Comparison of ENCODE assay signal across 1 cellular context in the genomic region with DNA sequence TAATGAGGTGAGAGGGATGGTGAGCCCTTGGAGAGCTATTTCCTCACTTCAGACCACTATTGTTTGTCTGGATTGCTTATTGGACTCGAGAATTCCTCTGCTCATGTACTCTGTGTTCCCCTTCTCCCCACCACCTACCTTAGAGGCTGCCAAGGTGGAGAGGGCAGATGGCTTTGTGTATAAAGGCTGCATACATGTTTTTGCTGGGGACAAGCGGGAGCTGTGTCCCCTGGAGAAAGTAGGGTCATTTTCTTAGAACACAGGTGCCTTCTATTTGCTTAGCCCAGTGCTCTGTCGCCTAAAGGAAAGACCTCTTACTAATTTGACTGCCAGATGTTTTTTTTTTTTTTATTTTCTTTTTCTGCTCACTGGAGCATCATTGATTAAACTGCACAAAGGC.
TF ChIP-seq lines count a peak whose summit lies in the region.

No MANE protein-coding gene starts in this region.

TF ChIP-seq in H1, 55 proteins besides CTCF, POLR2A, EP300 and RAD21:
- TF ChIP-seq SP2 (IDR thresholded peaks at IDR 0.05; ENCODE audit: low read length) (no peak), SP4 (IDR thresholded peaks at IDR 0.05; ENCODE audit: low read length) (no peak), NANOG (IDR thresholded peaks at IDR 0.05; ENCODE audit: insufficient read depth, low read depth, low read length, poor library complexity, severe bottlenecking) (no peak), SIX5 (IDR thresholded peaks at IDR 0.05; ENCODE audit: low read depth, low read length) (no peak), SRF (IDR thresholded peaks at IDR 0.05; ENCODE audit: low read depth, low read length) (no peak), TAF7 (optimal IDR thresholded peaks at IDR 0.05; ENCODE audit: borderline replicate concordance, low read depth, low read length) (no peak), SIRT6 (IDR thresholded peaks at IDR 0.05; ENCODE audit: low read length) (no peak), TAF1 (IDR thresholded peaks at IDR 0.05; ENCODE audit: low read depth, low read length) (no peak), RXRA (IDR thresholded peaks at IDR 0.05; ENCODE audit: insufficient read depth, low read depth, low read length) (no peak), CHD1 (IDR thresholded peaks at IDR 0.05; ENCODE audit: low read depth, low read length) (no peak), CEBPB (IDR thresholded peaks at IDR 0.05; ENCODE audit: low read depth, low read length) (no peak), EZH2 (IDR thresholded peaks at IDR 0.05; ENCODE audit: low read depth, low read length, severe bottlenecking) (no peak), CREB1 (IDR thresholded peaks at IDR 0.05) (no peak), RNF2 (IDR thresholded peaks at IDR 0.05; ENCODE audit: borderline replicate concordance, low read depth, low read length, missing control alignments, poor library complexity, severe bottlenecking) (no peak), POLR2AphosphoS5 (IDR thresholded peaks at IDR 0.05; ENCODE audit: low read depth, low read length) (no peak)
- TF ChIP-seq, protein P1, sequence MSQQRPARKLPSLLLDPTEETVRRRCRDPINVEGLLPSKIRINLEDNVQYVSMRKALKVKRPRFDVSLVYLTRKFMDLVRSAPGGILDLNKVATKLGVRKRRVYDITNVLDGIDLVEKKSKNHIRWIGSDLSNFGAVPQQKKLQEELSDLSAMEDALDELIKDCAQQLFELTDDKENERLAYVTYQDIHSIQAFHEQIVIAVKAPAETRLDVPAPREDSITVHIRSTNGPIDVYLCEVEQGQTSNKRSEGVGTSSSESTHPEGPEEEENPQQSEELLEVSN (IDR thresholded peaks at IDR 0.05): no peak
